In genomic region chr5:125140855-125141254, GRCh38 we compare ENCODE assay signal across 14 cellular contexts.
DNase-seq lines count a peak whose midpoint lies in the region; TF ChIP-seq lines count a peak whose summit lies in the region.
"Had no signal": no experiment of that assay in that cellular context is flagged by ENCODE, and none has a peak within 500 bp of the region (broad histone marks: within the 10 kb centered on the region; RNA-seq: fewer than 3 reads in every experiment).

No MANE protein-coding gene starts in this region.

- H3K4me1 Mint-ChIP-seq in neural progenitor cell, result peaks cover 14% of the 10 kb centered on the region
- no peaks in the 10 kb centered on the region for H3K4me1 Mint-ChIP-seq in activated T-helper 2 cell treated with anti-CD3 and anti-CD28 coated beads, Interferon-gamma antibody, Interleukin-2, Interleukin-4, amounts not matched to agents 10 μg/mL and 5 μg/mL and 100 μg/mL, durations not matched to agents 14 hours and 24 hours and 36 hours (ENCODE audit: low read depth)
- H3K4me1 Mint-ChIP-seq: naive thymus-derived CD4-positive, alpha-beta T cell had no signal

- TF ChIP-seq CTCF in neural progenitor cell (IDR thresholded peaks at IDR 0.05) (no peak), stomach (IDR thresholded peaks at IDR 0.05) (no peak)

- WGBS in stomach, 5 donors, result 45 to 62% (median 59%) methylated on average over 2 of the region's 2 CpGs

- intact Hi-C loops in stomach (cut with DNase I; ENCODE audit: low total_unique reads), result no loop called here
- intact Hi-C loops in activated T-helper 2 cell treated with anti-CD3 and anti-CD28 coated beads, Interferon-gamma antibody, Interleukin-2, Interleukin-4, amounts not matched to agents 10 μg/mL and 5 μg/mL and 100 μg/mL, durations not matched to agents 14 hours and 24 hours and 36 hours (cut with micrococcal nuclease), result no loop called here

- H3K27me3 ChIP-seq in neural progenitor cell (no peaks in the 10 kb centered on the region), stomach (no peaks in the 10 kb centered on the region)
- H3K27me3 ChIP-seq: upper lobe of left lung had no signal

- H3K27ac ChIP-seq in neural progenitor cell, result no peak overlapping the region
- H3K27ac ChIP-seq in stomach, result no peak overlapping the region
- H3K27ac ChIP-seq: upper lobe of left lung had no signal

- H3K27me3 Mint-ChIP-seq in neural progenitor cell (ENCODE audit: insufficient read depth, low read depth), result no peaks in the 10 kb centered on the region
- H3K27me3 Mint-ChIP-seq in activated T-helper 2 cell treated with anti-CD3 and anti-CD28 coated beads, Interferon-gamma antibody, Interleukin-2, Interleukin-4, amounts not matched to agents 10 μg/mL and 5 μg/mL and 100 μg/mL, durations not matched to agents 14 hours and 24 hours and 36 hours (ENCODE audit: low read depth), result no peaks in the 10 kb centered on the region
- H3K27me3 Mint-ChIP-seq: naive thymus-derived CD4-positive, alpha-beta T cell had no signal

- no peaks in the 10 kb centered on the region for H4K20me1 ChIP-seq in neural progenitor cell (ENCODE audit: low read depth)

- H3K36me3 ChIP-seq in neural progenitor cell (no peaks in the 10 kb centered on the region), stomach (no peaks in the 10 kb centered on the region)
- H3K36me3 ChIP-seq: upper lobe of left lung had no signal

- H3K4me3 ChIP-seq in neural progenitor cell, result no peak overlapping the region
- no peak overlapping the region for H3K4me3 ChIP-seq in stomach
- H3K4me3 ChIP-seq: upper lobe of left lung had no signal

- no peaks in the 10 kb centered on the region for H3K9me3 ChIP-seq in neural progenitor cell (ENCODE audit: low read depth)
- no peaks in the 10 kb centered on the region for H3K9me3 ChIP-seq in stomach
- H3K9me3 ChIP-seq: upper lobe of left lung had no signal

- H3K79me2 ChIP-seq in neural progenitor cell (ENCODE audit: low read depth), result no peaks in the 10 kb centered on the region

- H3K9ac ChIP-seq in neural progenitor cell, result no peak overlapping the region

- peak; percentile 57 for DNase-seq in COLO829 (ENCODE audit: low spot score)
- peak; percentile 51 for DNase-seq in NCI-H1436 treated with DMSO at 0.1 percent for 48 hours (lab: John Stamatoyannopoulos, UW)
- DNase-seq in dermis blood vessel endothelial cell, result peak; percentile 76
- DNase-seq in neural progenitor cell (ENCODE audit: low spot score), result peak; percentile 19
- DNase-seq in activated naive CD4-positive, alpha-beta T cell (lab: John Stamatoyannopoulos, UW), result no peak
- no peak for DNase-seq in stomach
- no peak for DNase-seq in ecto neural progenitor cell (ENCODE audit: low spot score)
- DNase-seq in activated T-helper 2 cell treated with anti-CD3 and anti-CD28 coated beads, Interferon-gamma antibody, Interleukin-2, Interleukin-4, amounts not matched to agents 10 μg/mL and 5 μg/mL and 100 μg/mL, durations not matched to agents 14 hours and 24 hours and 36 hours (ENCODE audit: low spot score), result no peak
- DNase-seq: activated CD8-positive, alpha-beta memory T cell treated with anti-CD3 and anti-CD28 coated beads, Interleukin-2, amount 50 U/mL, for 48 hours; central memory CD4-positive, alpha-beta T cell; naive thymus-derived CD4-positive, alpha-beta T cell; NCI-H2171; T-helper 1 cell; upper lobe of left lung had no signal

- no peaks in the 10 kb centered on the region for H3F3A ChIP-seq in neural progenitor cell (ENCODE audit: low read depth)

- H2AFZ ChIP-seq in neural progenitor cell (replicated peaks), result no peak overlapping the region

- peaks cover 14% of the 10 kb centered on the region for H3K4me1 ChIP-seq in neural progenitor cell
- H3K4me1 ChIP-seq in stomach, result no peaks in the 10 kb centered on the region
- H3K4me1 ChIP-seq: upper lobe of left lung had no signal

- no peaks in the 10 kb centered on the region for H3K9me3 Mint-ChIP-seq in neural progenitor cell
- H3K9me3 Mint-ChIP-seq in activated T-helper 2 cell treated with anti-CD3 and anti-CD28 coated beads, Interferon-gamma antibody, Interleukin-2, Interleukin-4, amounts not matched to agents 10 μg/mL and 5 μg/mL and 100 μg/mL, durations not matched to agents 14 hours and 24 hours and 36 hours, result peaks cover 10% of the 10 kb centered on the region

- peaks cover 2% of the 10 kb centered on the region for H3K36me3 Mint-ChIP-seq in neural progenitor cell
- no peaks in the 10 kb centered on the region for H3K36me3 Mint-ChIP-seq in activated T-helper 2 cell treated with anti-CD3 and anti-CD28 coated beads, Interferon-gamma antibody, Interleukin-2, Interleukin-4, amounts not matched to agents 10 μg/mL and 5 μg/mL and 100 μg/mL, durations not matched to agents 14 hours and 24 hours and 36 hours (ENCODE audit: low read depth)
- H3K36me3 Mint-ChIP-seq: naive thymus-derived CD4-positive, alpha-beta T cell had no signal

- H3K27ac Mint-ChIP-seq in neural progenitor cell, result no peak overlapping the region
- no peak overlapping the region for H3K27ac Mint-ChIP-seq in activated T-helper 2 cell treated with anti-CD3 and anti-CD28 coated beads, Interferon-gamma antibody, Interleukin-2, Interleukin-4, amounts not matched to agents 10 μg/mL and 5 μg/mL and 100 μg/mL, durations not matched to agents 14 hours and 24 hours and 36 hours
- H3K27ac Mint-ChIP-seq: naive thymus-derived CD4-positive, alpha-beta T cell had no signal

- no peak for TF ChIP-seq POLR2A in stomach (IDR thresholded peaks at IDR 0.05)

- H3K4me3 Mint-ChIP-seq in neural progenitor cell, result no peak overlapping the region
- H3K4me3 Mint-ChIP-seq in activated T-helper 2 cell treated with anti-CD3 and anti-CD28 coated beads, Interferon-gamma antibody, Interleukin-2, Interleukin-4, amounts not matched to agents 10 μg/mL and 5 μg/mL and 100 μg/mL, durations not matched to agents 14 hours and 24 hours and 36 hours (ENCODE audit: low read depth), result no peak overlapping the region
- H3K4me3 Mint-ChIP-seq: naive thymus-derived CD4-positive, alpha-beta T cell had no signal

- H3K4me2 ChIP-seq in neural progenitor cell, result no peak overlapping the region

- no peak for TF ChIP-seq EP300 in stomach (IDR thresholded peaks at IDR 0.05)

Comparison
In these comparisons a context has a peak if more than half of its experiments do, and no peak if none do; other contexts are left out.
1. DNase-seq: peak in COLO829 (single experiment), NCI-H1436 treated with DMSO at 0.1 percent for 48 hours (single experiment), dermis blood vessel endothelial cell (single experiment) and neural progenitor cell (single experiment); none in activated naive CD4-positive, alpha-beta T cell (0 of 4), stomach (single experiment), ecto neural progenitor cell (single experiment) and activated T-helper 2 cell treated with anti-CD3 and anti-CD28 coated beads, Interferon-gamma antibody, Interleukin-2, Interleukin-4, amounts not matched to agents 10 μg/mL and 5 μg/mL and 100 μg/mL, durations not matched to agents 14 hours and 24 hours and 36 hours (single experiment).